Comparison of ENCODE assay signal across 9 cellular contexts in genomic region chr1:75801480-75801879, GRCh38. TPM values are rescaled to one million over a fixed set of nuclear protein-coding genes. Genes with fewer than 3 reads are reported as not detected.
DNase-seq lines count a peak whose midpoint lies in the region; ATAC-seq, FAIRE-seq and TF ChIP-seq lines count a peak whose summit lies in the region.
"Not testable (repeated sequence)": the region's sequence is repeated elsewhere in the genome, so short reads cannot be mapped to it uniquely, and the experiment has no call there.
"Had no signal": no experiment of that assay in that cellular context is flagged by ENCODE, and none has a peak within 500 bp of the region (broad histone marks: within the 10 kb centered on the region; RNA-seq: fewer than 3 reads in every experiment).

No MANE protein-coding gene starts in this region.

- RAD21 ChIA-PET in HCT116 (lab: Charles Lee; ENCODE audit: low non-redundant PET in 1 of 2, low total read pairs in 2 of 2, uncharacterized antibody in 2 of 2, unreplicated experiment in 2 of 2): not testable (repeated sequence)

- not testable (repeated sequence) for H3K36me3 ChIP-seq in HCT116 (ENCODE audit: control insufficient read depth in 1 of 2, insufficient read depth in 2 of 2, low read length in 2 of 2); HEK293 (ENCODE audit: control insufficient read depth in 2 of 2, insufficient read depth in 1 of 2, low read length in 2 of 2); K562 (ENCODE audit: control insufficient read depth, insufficient read depth, low read length); HepG2 (replicated peaks in 1 of 2; ENCODE audit: control insufficient read depth in 1 of 2, insufficient read depth in 2 of 2, low read length in 2 of 2)

- POLR2A ChIA-PET in HCT116 (lab: Charles Lee); HepG2 (lab: Yijun Ruan, JAX): not testable (repeated sequence)
- POLR2A ChIA-PET in HEK293 (lab: Yijun Ruan, JAX): interaction anchor here (0.6 to 1.5 kb wide), 3 partner anchors 12 to 169 kb away, joined by 3 to 5 read pairs (median 4); partner anchors contain the start of gene RABGGTB
- POLR2A ChIA-PET in K562 (lab: Yijun Ruan, JAX): interaction anchor here (0.6 to 1.4 kb wide), 6 partner anchors 8 to 150 kb away, joined by 3 to 5 read pairs (median 4); partner anchors contain the start of gene RABGGTB

- not testable (repeated sequence) for H3K4me1 Mint-ChIP-seq in progenitor cell of endocrine pancreas (ENCODE audit: low read depth)

- not testable (repeated sequence) for H3K4me2 ChIP-seq in HCT116 (ENCODE audit: low read length); K562 (ENCODE audit: insufficient read depth, low read length); HepG2 (ENCODE audit: low read depth, low read length)

- not testable (repeated sequence) for H3K9ac ChIP-seq in HCT116 (ENCODE audit: low read length); K562 (ENCODE audit: insufficient read depth in 1 of 2, low read depth in 2 of 2, low read length in 2 of 2); HepG2 (ENCODE audit: insufficient read depth, low read depth, low read length)

- in situ Hi-C loops in K562 (cut with MboI); HepG2 (cut with HindIII; ENCODE audit: extremely low pct_ligation_motif_present, low pct_unique_long_range_greater_than_20kb): not testable (repeated sequence)

- H3K27ac Mint-ChIP-seq in progenitor cell of endocrine pancreas: peak overlapping the region; percentile 29

- H3K9me2 ChIP-seq in HCT116 (ENCODE audit: insufficient read depth): not testable (repeated sequence)

- intact Hi-C loops in HCT116 (cut with micrococcal nuclease); K562 (cut with micrococcal nuclease); HepG2 (cut with micrococcal nuclease; ENCODE audit: unreplicated experiment): not testable (repeated sequence)

- 28% methylated on average over 2 of the region's 2 CpGs for WGBS in K562 (ENCODE audit: insufficient coverage, low coverage, missing lambda C conversion rate)
- 85% methylated on average over 2 of the region's 2 CpGs for WGBS in HepG2 (ENCODE audit: low lambda C conversion rate)

- TF ChIP-seq RAD21 in HCT116 (IDR thresholded peaks at IDR 0.05; ENCODE audit: low read depth); K562 (CRISPR knock-in tag; conservative IDR thresholded peaks at IDR 0.05 in 1 of 2, IDR thresholded peaks at IDR 0.05 in 1 of 2); HepG2 (CRISPR knock-in tag; IDR thresholded peaks at IDR 0.05): not testable (repeated sequence)

- H3K27me3 Mint-ChIP-seq in progenitor cell of endocrine pancreas: not testable (repeated sequence)

- ATAC-seq in HCT116, K562: not testable (repeated sequence)
- ATAC-seq in HepG2: peak; percentile 4; the same call in 1 of the 3 replicates

- H3K4me3 Mint-ChIP-seq in progenitor cell of endocrine pancreas (ENCODE audit: low read depth): not testable (repeated sequence)

- TF ChIP-seq POLR2A in HCT116 (IDR thresholded peaks at IDR 0.05; ENCODE audit: borderline replicate concordance, extremely low read depth, insufficient read depth, insufficient read length); K562 (conservative IDR thresholded peaks at IDR 0.05); HepG2 (IDR thresholded peaks at IDR 0.05; ENCODE audit: insufficient read depth in 1 of 2, low read depth in 2 of 2, low read length in 2 of 2): not testable (repeated sequence)

- H3K4me3 ChIP-seq in HCT116 (replicated peaks in 1 of 2; ENCODE audit: low read depth in 1 of 2, low read length in 2 of 2); HEK293 (ENCODE audit: low read depth, low read length); K562; HepG2 (replicated peaks in 1 of 3; ENCODE audit: insufficient read depth in 1 of 3, low read depth in 2 of 3, low read length in 3 of 3): not testable (repeated sequence)

- not testable (repeated sequence) for H3K27me3 ChIP-seq in HCT116 (ENCODE audit: insufficient read depth, low read length); K562 (ENCODE audit: control insufficient read depth in 2 of 2, insufficient read depth in 2 of 2, low read length in 2 of 2); HepG2 (ENCODE audit: control insufficient read depth in 1 of 2, insufficient read depth in 2 of 2, low read length in 2 of 2)

- CTCF ChIA-PET in HCT116 (lab: Charles Lee); K562 (lab: Yijun Ruan, JAX; ENCODE audit: low intra/inter-chr PET ratio); HepG2 (lab: Yijun Ruan, JAX; ENCODE audit: low intra/inter-chr PET ratio, low total read pairs): not testable (repeated sequence)
- CTCF ChIA-PET in HEK293 (lab: Yijun Ruan, JAX): interaction anchor here (0.7 kb wide), 1 partner anchor 41 kb away, joined by 4 read pairs; no protein-coding TSS in a partner anchor

- H3K4me1 ChIP-seq in HCT116 (ENCODE audit: control insufficient read depth in 1 of 2, insufficient read depth in 2 of 2, low read length in 2 of 2); HEK293 (ENCODE audit: control insufficient read depth, insufficient read depth, low read length); K562 (replicated peaks in 1 of 2; ENCODE audit: control insufficient read depth in 2 of 2, insufficient read depth in 2 of 2, low read length in 2 of 2); HepG2 (ENCODE audit: insufficient read depth, low read length): not testable (repeated sequence)

- not testable (repeated sequence) for TF ChIP-seq EP300 in K562 (IDR thresholded peaks at IDR 0.05; ENCODE audit: low read length); HepG2 (IDR thresholded peaks at IDR 0.05; ENCODE audit: low read depth in 2 of 2, low read length in 2 of 2); HepG2 (CRISPR knock-in tag; IDR thresholded peaks at IDR 0.05; ENCODE audit: borderline replicate concordance)

- DNase-seq in HCT116 (ENCODE audit: low read depth, low spot score); K562 (ENCODE audit: extremely low read depth in 1 of 4, low spot score in 3 of 4); HepG2 (ENCODE audit: low spot score); progenitor cell of endocrine pancreas (ENCODE audit: low spot score, unreplicated experiment): not testable (repeated sequence)

- TF ChIP-seq CTCF in HCT116 (IDR thresholded peaks at IDR 0.05 in 2 of 3, conservative IDR thresholded peaks at IDR 0.05 in 1 of 3; ENCODE audit: borderline replicate concordance in 1 of 3, insufficient read depth in 1 of 3, low read depth in 2 of 3, low read length in 2 of 3); HEK293 (tag by site-specific recombination; IDR thresholded peaks at IDR 0.05); K562 (IDR thresholded peaks at IDR 0.05 in 2 of 3, conservative IDR thresholded peaks at IDR 0.05 in 1 of 3; ENCODE audit: insufficient read depth in 2 of 3, low read depth in 1 of 3, low read length in 3 of 3); HepG2 (CRISPR knock-in tag; IDR thresholded peaks at IDR 0.05); progenitor cell of endocrine pancreas (IDR thresholded peaks at IDR 0.05; ENCODE audit: unreplicated experiment): not testable (repeated sequence)

- H3K79me2 ChIP-seq in HCT116 (ENCODE audit: insufficient read depth, low read length); K562 (ENCODE audit: control insufficient read depth, insufficient read depth, low read length); HepG2 (ENCODE audit: insufficient read depth, low read length): not testable (repeated sequence)

- not testable (repeated sequence) for H3K27ac ChIP-seq in HCT116 (ENCODE audit: low read depth, low read length); HEK293 (ENCODE audit: extremely low read depth, low read depth, low read length); K562 (ENCODE audit: extremely low read depth, low read depth, low read length); HepG2 (ENCODE audit: extremely low read length, insufficient read depth, low read length)

- H4K20me1 ChIP-seq in HCT116 (ENCODE audit: insufficient read depth): peaks cover 20% of the 10 kb centered on the region; the same call in 1 of the 2 replicates
- H4K20me1 ChIP-seq in K562 (replicated peaks; ENCODE audit: control insufficient read depth, insufficient read depth, low read length); HepG2 (ENCODE audit: insufficient read depth, low read length): not testable (repeated sequence)

- not testable (repeated sequence) for FAIRE-seq in K562 (lab: Jason Lieb, UNC); HepG2 (lab: Jason Lieb, UNC)

- BruUV-seq in HCT116 (replicated peaks; lab: Mats Ljungman, UMichigan); K562 (replicated peaks; lab: Mats Ljungman, UMichigan); HepG2 (replicated peaks; lab: Mats Ljungman, UMichigan): not testable (repeated sequence)

- not testable (repeated sequence) for H3K9me3 ChIP-seq in HCT116 (ENCODE audit: control insufficient read depth in 1 of 2, insufficient read depth in 1 of 2, low read depth in 1 of 2, low read length in 2 of 2); HEK293 (ENCODE audit: control insufficient read depth, insufficient read depth, low read depth, low read length); K562 (replicated peaks; ENCODE audit: control insufficient read depth, insufficient read depth, low read depth, low read length); HepG2 (ENCODE audit: low read length)

- H3K9me3 Mint-ChIP-seq in progenitor cell of endocrine pancreas (ENCODE audit: low read depth): not testable (repeated sequence)

- H3K36me3 Mint-ChIP-seq in progenitor cell of endocrine pancreas (ENCODE audit: insufficient read depth): peaks cover 13% of the 10 kb centered on the region

- not testable (repeated sequence) for H3K9me1 ChIP-seq in K562 (ENCODE audit: control insufficient read depth, insufficient read depth, low read length)

- not testable (repeated sequence) for H2AFZ ChIP-seq in HCT116 (ENCODE audit: low read depth, low read length, poor library complexity, severe bottlenecking); K562 (ENCODE audit: low read depth, low read length); HepG2 (ENCODE audit: low read length)

RNA-seq across cellular contexts. Expression of gene MSH4, which starts 4.8 kb away (rescaled TPM):
- total RNA-seq in HCT116 (2021; ENCODE audit: unreplicated experiment): 1.7 TPM
- 0.12 and 0.30 TPM in 2 replicates for polyA plus RNA-seq in HCT116 (2012)
- 0.44 and 0.46 TPM in 2 replicates for total RNA-seq in K562 (2011; cell fraction: chromatin; rRNA removed; ENCODE audit: low replicate concordance)
- 0.26 and 0.67 TPM in 2 replicates for total RNA-seq in K562 (2011; cell fraction: nucleolus; rRNA removed)
- 0.15 and 0.84 TPM in 2 replicates for total RNA-seq in K562 (2011; cell fraction: nucleoplasm; rRNA removed)
- total RNA-seq in K562 (2014; rRNA removed): 0.04 TPM in 1 of 2 replicates, not detected in the other
- total RNA-seq in K562 (2014; rRNA removed; fragmentation: Illumina TruSeq; extraction: Trizol): 0.06 and 0.07 TPM in 2 replicates
- total RNA-seq in K562 (2015; rRNA removed; fragmentation: Illumina TruSeq; extraction: Trizol): 0.11 and 0.18 TPM in 2 replicates
- 0.13 and 0.16 TPM in 2 replicates for total RNA-seq in K562 (2021)
- polyA plus RNA-seq in K562 (2011; rRNA removed): 0.04 and 0.08 TPM in 2 replicates
- polyA plus RNA-seq in K562 (2011; cell fraction: cytosol; rRNA removed): not detected in 2 replicates
- 0.15 and 0.20 TPM in 2 replicates for polyA plus RNA-seq in K562 (2011; cell fraction: nucleus; rRNA removed)
- polyA plus RNA-seq in K562 (2012): 0.08 TPM in 1 of 2 replicates, not detected in the other
- polyA plus RNA-seq in K562 (2014; fragmentation: Illumina TruSeq; extraction: Trizol): not detected in 2 replicates
- not detected for polyA plus RNA-seq in K562 (2014; fragmentation: Nextera tagmentation; extraction: Ambion mirVana)
- 0.12 TPM in 1 of 2 replicates, not detected in the other for polyA plus RNA-seq in K562 (2014; rRNA removed)
- 0.09 and 0.11 TPM in 2 replicates for polyA minus RNA-seq in K562 (2011; rRNA and poly(A)+ RNA removed)
- not detected in 2 replicates for polyA minus RNA-seq in K562 (2011; cell fraction: cytosol; rRNA and poly(A)+ RNA removed)
- 0.67 and 0.89 TPM in 2 replicates for polyA minus RNA-seq in K562 (2011; cell fraction: nucleus; rRNA and poly(A)+ RNA removed)
- total RNA-seq in HepG2 (2016; rRNA removed; fragmentation: Illumina TruSeq; extraction: Trizol): 0.09 TPM in 1 of 2 replicates, not detected in the other
- total RNA-seq in HepG2 (2016; cell fraction: cytosol; rRNA removed; fragmentation: Illumina TruSeq; extraction: Trizol; ENCODE audit: low read depth): 0.10 TPM in 1 of 2 replicates, not detected in the other
- 0.13 TPM in 1 of 2 replicates, not detected in the other for total RNA-seq in HepG2 (2016; cell fraction: insoluble cytoplasmic fraction; rRNA removed; fragmentation: Illumina TruSeq; extraction: Trizol)
- total RNA-seq in HepG2 (2016; cell fraction: membrane; rRNA removed; fragmentation: Illumina TruSeq; extraction: Trizol): 0.07 TPM in 1 of 2 replicates, not detected in the other
- total RNA-seq in HepG2 (2016; cell fraction: nucleus; rRNA removed; fragmentation: Illumina TruSeq; extraction: Trizol): 0.31 TPM in 2 replicates
- polyA plus RNA-seq in HepG2 (2011; rRNA removed): 0.01 TPM in 2 replicates
- polyA plus RNA-seq in HepG2 (2011; cell fraction: cytosol; rRNA removed): not detected in 2 replicates
- polyA plus RNA-seq in HepG2 (2011; cell fraction: nucleus; rRNA removed): 0.16 and 0.18 TPM in 2 replicates
- 0.05 TPM in 1 of 2 replicates, not detected in the other for polyA plus RNA-seq in HepG2 (2012)
- not detected in 2 replicates for polyA plus RNA-seq in HepG2 (2016; cell fraction: cytosol; fragmentation: Illumina TruSeq; extraction: Trizol; ENCODE audit: low read depth)
- not detected in 2 replicates for polyA plus RNA-seq in HepG2 (2016; cell fraction: insoluble cytoplasmic fraction; fragmentation: Illumina TruSeq; extraction: Trizol; ENCODE audit: low read depth)
- not detected in 2 replicates for polyA plus RNA-seq in HepG2 (2016; cell fraction: membrane; fragmentation: Illumina TruSeq; extraction: Trizol; ENCODE audit: low read depth)
- polyA plus RNA-seq in HepG2 (2016; cell fraction: nucleus; fragmentation: Illumina TruSeq; extraction: Trizol; ENCODE audit: insufficient read depth, low read depth): 0.14 TPM in 1 of 2 replicates, not detected in the other
- polyA minus RNA-seq in HepG2 (2011; rRNA and poly(A)+ RNA removed; ENCODE audit: low replicate concordance): 0.23 and 0.38 TPM in 2 replicates
- not detected in 2 replicates for polyA minus RNA-seq in HepG2 (2011; cell fraction: cytosol; rRNA and poly(A)+ RNA removed)
- polyA minus RNA-seq in HepG2 (2011; cell fraction: nucleus; rRNA and poly(A)+ RNA removed): 0.75 and 0.77 TPM in 2 replicates
- 0.55 and 0.57 TPM in 2 replicates for total RNA-seq in progenitor cell of endocrine pancreas
- polyA plus RNA-seq: CD14-positive monocyte; CD4-positive, alpha-beta memory T cell; CD4-positive, CD25-positive, alpha-beta regulatory T cell; CD8-positive, alpha-beta memory T cell had no signal

RNA-seq across cellular contexts. Expression of gene RABGGTB, which starts 15.4 kb away (rescaled TPM):
- 203 TPM for total RNA-seq in HCT116 (2021; ENCODE audit: unreplicated experiment)
- polyA plus RNA-seq in HCT116 (2012): 83.1 and 97.2 TPM in 2 replicates
- total RNA-seq in K562 (2011; cell fraction: chromatin; rRNA removed; ENCODE audit: low replicate concordance): 398 and 1,192 TPM in 2 replicates
- total RNA-seq in K562 (2011; cell fraction: nucleolus; rRNA removed): 248 and 269 TPM in 2 replicates
- 608 and 1,001 TPM in 2 replicates for total RNA-seq in K562 (2011; cell fraction: nucleoplasm; rRNA removed)
- 140 and 148 TPM in 2 replicates for total RNA-seq in K562 (2014; rRNA removed)
- total RNA-seq in K562 (2014; rRNA removed; fragmentation: Illumina TruSeq; extraction: Trizol): 354 and 388 TPM in 2 replicates
- 259 and 301 TPM in 2 replicates for total RNA-seq in K562 (2015; rRNA removed; fragmentation: Illumina TruSeq; extraction: Trizol)
- total RNA-seq in K562 (2021): 166 and 180 TPM in 2 replicates
- 230 and 328 TPM in 2 replicates for polyA plus RNA-seq in K562 (2011; rRNA removed)
- 27.3 and 90.3 TPM in 2 replicates for polyA plus RNA-seq in K562 (2011; cell fraction: cytosol; rRNA removed)
- polyA plus RNA-seq in K562 (2011; cell fraction: nucleus; rRNA removed): 381 and 434 TPM in 2 replicates
- 100 and 143 TPM in 2 replicates for polyA plus RNA-seq in K562 (2012)
- polyA plus RNA-seq in K562 (2014; fragmentation: Illumina TruSeq; extraction: Trizol): 184 and 206 TPM in 2 replicates
- polyA plus RNA-seq in K562 (2014; fragmentation: Nextera tagmentation; extraction: Ambion mirVana): 100 to 1,000 TPM; 177 to 180 TPM
- 265 and 294 TPM in 2 replicates for polyA plus RNA-seq in K562 (2014; rRNA removed)
- polyA minus RNA-seq in K562 (2011; rRNA and poly(A)+ RNA removed): 611 and 695 TPM in 2 replicates
- 123 and 133 TPM in 2 replicates for polyA minus RNA-seq in K562 (2011; cell fraction: cytosol; rRNA and poly(A)+ RNA removed)
- 396 and 579 TPM in 2 replicates for polyA minus RNA-seq in K562 (2011; cell fraction: nucleus; rRNA and poly(A)+ RNA removed)
- 269 and 290 TPM in 2 replicates for total RNA-seq in HepG2 (2016; rRNA removed; fragmentation: Illumina TruSeq; extraction: Trizol)
- 150 and 165 TPM in 2 replicates for total RNA-seq in HepG2 (2016; cell fraction: cytosol; rRNA removed; fragmentation: Illumina TruSeq; extraction: Trizol; ENCODE audit: low read depth)
- total RNA-seq in HepG2 (2016; cell fraction: insoluble cytoplasmic fraction; rRNA removed; fragmentation: Illumina TruSeq; extraction: Trizol): 267 and 299 TPM in 2 replicates
- total RNA-seq in HepG2 (2016; cell fraction: membrane; rRNA removed; fragmentation: Illumina TruSeq; extraction: Trizol): 228 and 296 TPM in 2 replicates
- 387 and 419 TPM in 2 replicates for total RNA-seq in HepG2 (2016; cell fraction: nucleus; rRNA removed; fragmentation: Illumina TruSeq; extraction: Trizol)
- polyA plus RNA-seq in HepG2 (2011; rRNA removed): 143 and 185 TPM in 2 replicates
- polyA plus RNA-seq in HepG2 (2011; cell fraction: cytosol; rRNA removed): 47.2 and 79.1 TPM in 2 replicates
- 159 and 212 TPM in 2 replicates for polyA plus RNA-seq in HepG2 (2011; cell fraction: nucleus; rRNA removed)
- polyA plus RNA-seq in HepG2 (2012): 171 and 217 TPM in 2 replicates
- 48.5 and 55.9 TPM in 2 replicates for polyA plus RNA-seq in HepG2 (2016; cell fraction: cytosol; fragmentation: Illumina TruSeq; extraction: Trizol; ENCODE audit: low read depth)
- 208 and 209 TPM in 2 replicates for polyA plus RNA-seq in HepG2 (2016; cell fraction: insoluble cytoplasmic fraction; fragmentation: Illumina TruSeq; extraction: Trizol; ENCODE audit: low read depth)
- 93.0 and 107 TPM in 2 replicates for polyA plus RNA-seq in HepG2 (2016; cell fraction: membrane; fragmentation: Illumina TruSeq; extraction: Trizol; ENCODE audit: low read depth)
- 517 and 535 TPM in 2 replicates for polyA plus RNA-seq in HepG2 (2016; cell fraction: nucleus; fragmentation: Illumina TruSeq; extraction: Trizol; ENCODE audit: insufficient read depth, low read depth)
- polyA minus RNA-seq in HepG2 (2011; rRNA and poly(A)+ RNA removed; ENCODE audit: low replicate concordance): 74.7 and 135 TPM in 2 replicates
- 73.7 and 80.7 TPM in 2 replicates for polyA minus RNA-seq in HepG2 (2011; cell fraction: cytosol; rRNA and poly(A)+ RNA removed)
- polyA minus RNA-seq in HepG2 (2011; cell fraction: nucleus; rRNA and poly(A)+ RNA removed): 495 and 549 TPM in 2 replicates
- 86.4 and 98.5 TPM in 2 replicates for total RNA-seq in progenitor cell of endocrine pancreas
